ENCODE assay signal across 8 cellular contexts in genomic region chr12:98515368-98516183, GRCh38. TPM values are rescaled to one million over a fixed set of nuclear protein-coding genes. Genes with fewer than 3 reads are reported as not detected.
A peak's percentile ranks its signal among the peaks of the same experiment; 100 is the strongest.
DNase-seq lines count a peak whose midpoint lies in the region; TF ChIP-seq lines count a peak whose summit lies in the region.

TSS of gene TMPO (plus strand) at chr12:98515590. CDS start at chr12:98515868, 278 bp downstream.

- peaks cover 4% of the 10 kb centered on the region for H3K27me3 Mint-ChIP-seq in neural progenitor cell (ENCODE audit: insufficient read depth, low read depth)

- peak within 1 kb of the TSS; percentile 83 for H2AFZ ChIP-seq in neural progenitor cell (replicated peaks)

- H3K27ac ChIP-seq in SJSA1 (peak within 1 kb of the TSS; percentile 95), neural progenitor cell (peak within 1 kb of the TSS; percentile 99), stomach smooth muscle (ENCODE audit: low read length) (peak within 1 kb of the TSS; percentile 96)

- peak within 1 kb of the TSS; percentile 100 for H3K4me3 Mint-ChIP-seq in neural progenitor cell

- H3K9ac ChIP-seq in neural progenitor cell (peak within 1 kb of the TSS; percentile 93), stomach smooth muscle (ENCODE audit: low read length in 2 of 2) (peak within 1 kb of the TSS; percentile 95 to 99)

- peaks cover 30% of the 10 kb centered on the region for H3F3A ChIP-seq in neural progenitor cell (ENCODE audit: low read depth)

- TF ChIP-seq CTCF in HFF-Myc (IDR thresholded peaks at IDR 0.05; ENCODE audit: low read depth, low read length, missing control alignments) = no peak
- no peak for TF ChIP-seq CTCF in fibroblast of villous mesenchyme (IDR thresholded peaks at IDR 0.05; ENCODE audit: insufficient read depth, low read depth, low read length)
- no peak for TF ChIP-seq CTCF in neural progenitor cell (IDR thresholded peaks at IDR 0.05)

- peaks cover 39% of the 10 kb centered on the region for H4K20me1 ChIP-seq in neural progenitor cell (ENCODE audit: low read depth)

- peak; percentile 61 for DNase-seq in GM04503 (ENCODE audit: low read depth)
- peak; percentile 68 for DNase-seq in HFF-Myc (ENCODE audit: extremely low read depth, low read depth)
- peak; percentile 88 for DNase-seq in MV-4-11 (lab: John Stamatoyannopoulos, UW)
- peak; percentile 87 to 96 for DNase-seq in SJSA1 (ENCODE audit: low read depth in 1 of 2, low spot score in 2 of 2)
- peak; percentile 88 for DNase-seq in activated gamma-delta T cell treated with anti-CD3 and anti-CD28 coated beads, Interleukin-2, amount 50 U/mL, for 16 hours (ENCODE audit: low read depth)
- DNase-seq in fibroblast of villous mesenchyme (ENCODE audit: low read depth) = peak; percentile 91
- peak; percentile 96 for DNase-seq in neural progenitor cell (ENCODE audit: low spot score)

- H3K27me3 ChIP-seq in SJSA1 (replicated peaks) (no peaks in the 10 kb centered on the region), neural progenitor cell (no peaks in the 10 kb centered on the region), stomach smooth muscle (ENCODE audit: control insufficient read depth in 1 of 2, insufficient read depth in 2 of 2, low read length in 2 of 2) (no peaks in the 10 kb centered on the region)

- H3K4me1 ChIP-seq in SJSA1 (replicated peaks) (peaks cover 9% of the 10 kb centered on the region), neural progenitor cell (peaks cover 17% of the 10 kb centered on the region), stomach smooth muscle (ENCODE audit: control insufficient read depth, insufficient read depth, low read length) (peaks cover 16% of the 10 kb centered on the region)

- peaks cover 39% of the 10 kb centered on the region for H3K36me3 ChIP-seq in SJSA1
- no peaks in the 10 kb centered on the region for H3K36me3 ChIP-seq in neural progenitor cell
- no peaks in the 10 kb centered on the region for H3K36me3 ChIP-seq in stomach smooth muscle (ENCODE audit: control insufficient read depth in 2 of 2, insufficient read depth in 2 of 2, low read length in 2 of 2)

- H3K9me3 ChIP-seq in SJSA1 (replicated peaks) (no peaks in the 10 kb centered on the region), neural progenitor cell (ENCODE audit: low read depth) (no peaks in the 10 kb centered on the region), stomach smooth muscle (ENCODE audit: control insufficient read depth in 2 of 2, low read length in 2 of 2) (no peaks in the 10 kb centered on the region)

- H3K27ac Mint-ChIP-seq in neural progenitor cell = peak within 1 kb of the TSS; percentile 100

- peak within 1 kb of the TSS; percentile 97 for H3K4me2 ChIP-seq in neural progenitor cell

- H3K4me3 ChIP-seq in HFF-Myc (replicated peaks; ENCODE audit: low read depth, low read length) (peak within 1 kb of the TSS; percentile 91), SJSA1 (peak within 1 kb of the TSS; percentile 88), fibroblast of villous mesenchyme (ENCODE audit: low read depth, low read length) (peak within 1 kb of the TSS; percentile 96), neural progenitor cell (peak within 1 kb of the TSS; percentile 93), stomach smooth muscle (ENCODE audit: low read length in 2 of 2) (peak within 1 kb of the TSS; percentile 87 to 98)

- H3K79me2 ChIP-seq in neural progenitor cell (ENCODE audit: low read depth) = peaks cover 80% of the 10 kb centered on the region

- peaks cover 10% of the 10 kb centered on the region for H3K36me3 Mint-ChIP-seq in neural progenitor cell

- H3K4me1 Mint-ChIP-seq in neural progenitor cell = peaks cover 21% of the 10 kb centered on the region

- no peaks in the 10 kb centered on the region for H3K9me3 Mint-ChIP-seq in neural progenitor cell

RNA-seq across cellular contexts. Expression of gene TMPO, which starts in this region (rescaled TPM):
- total RNA-seq in SJSA1 (2014; rRNA removed; shearing (Covaris generic)) = 271 and 276 TPM in 2 replicates
- total RNA-seq in fibroblast of villous mesenchyme (89.2 and 124 TPM in 2 replicates), neural progenitor cell (ENCODE audit: low replicate concordance) (364 and 513 TPM in 2 replicates)

Comparison
In these comparisons a context has a peak if more than half of its experiments do, and no peak if none do; other contexts are left out.
1. Peak in every context shown above with its lines: DNase-seq, H3K4me3 ChIP-seq and H3K27ac ChIP-seq.